In genomic region chrX:107197306-107197705, GRCh38 we compare ENCODE assay signal across 1 cellular context.
A peak's percentile ranks its signal among the peaks of the same experiment; 100 is the strongest.
TF ChIP-seq lines count a peak whose summit lies in the region.

No MANE protein-coding gene starts in this region.

TF ChIP-seq in K562, 482 proteins besides CTCF, POLR2A, EP300 and RAD21 (continued from another document and continues in another):
- TF ChIP-seq, protein P1, sequence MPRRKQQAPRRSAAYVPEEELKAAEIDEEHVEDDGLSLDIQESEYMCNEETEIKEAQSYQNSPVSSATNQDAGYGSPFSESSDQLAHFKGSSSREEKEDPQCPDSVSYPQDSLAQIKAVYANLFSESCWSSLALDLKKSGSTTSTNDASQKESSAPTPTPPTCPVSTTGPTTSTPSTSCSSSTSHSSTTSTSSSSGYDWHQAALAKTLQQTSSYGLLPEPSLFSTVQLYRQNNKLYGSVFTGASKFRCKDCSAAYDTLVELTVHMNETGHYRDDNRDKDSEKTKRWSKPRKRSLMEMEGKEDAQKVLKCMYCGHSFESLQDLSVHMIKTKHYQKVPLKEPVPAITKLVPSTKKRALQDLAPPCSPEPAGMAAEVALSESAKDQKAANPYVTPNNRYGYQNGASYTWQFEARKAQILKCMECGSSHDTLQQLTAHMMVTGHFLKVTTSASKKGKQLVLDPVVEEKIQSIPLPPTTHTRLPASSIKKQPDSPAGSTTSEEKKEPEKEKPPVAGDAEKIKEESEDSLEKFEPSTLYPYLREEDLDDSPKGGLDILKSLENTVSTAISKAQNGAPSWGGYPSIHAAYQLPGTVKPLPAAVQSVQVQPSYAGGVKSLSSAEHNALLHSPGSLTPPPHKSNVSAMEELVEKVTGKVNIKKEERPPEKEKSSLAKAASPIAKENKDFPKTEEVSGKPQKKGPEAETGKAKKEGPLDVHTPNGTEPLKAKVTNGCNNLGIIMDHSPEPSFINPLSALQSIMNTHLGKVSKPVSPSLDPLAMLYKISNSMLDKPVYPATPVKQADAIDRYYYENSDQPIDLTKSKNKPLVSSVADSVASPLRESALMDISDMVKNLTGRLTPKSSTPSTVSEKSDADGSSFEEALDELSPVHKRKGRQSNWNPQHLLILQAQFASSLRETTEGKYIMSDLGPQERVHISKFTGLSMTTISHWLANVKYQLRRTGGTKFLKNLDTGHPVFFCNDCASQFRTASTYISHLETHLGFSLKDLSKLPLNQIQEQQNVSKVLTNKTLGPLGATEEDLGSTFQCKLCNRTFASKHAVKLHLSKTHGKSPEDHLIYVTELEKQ (CRISPR knock-in tag; IDR thresholded peaks at IDR 0.05): no peak
- no peak for TF ChIP-seq ZHX1 (conservative IDR thresholded peaks at IDR 0.05; ENCODE audit: low read length)
- TF ChIP-seq ZNF124 (CRISPR knock-in tag; IDR thresholded peaks at IDR 0.05): no peak
- TF ChIP-seq SREBF1 (IDR thresholded peaks at IDR 0.05; ENCODE audit: borderline replicate concordance, low read depth, low read length): no peak
- TF ChIP-seq SPI1 (IDR thresholded peaks at IDR 0.05; ENCODE audit: borderline replicate concordance, low read depth, low read length): peak; percentile 29; the same call in 1 of the 2 replicates
- TF ChIP-seq ZNF511 (CRISPR knock-in tag; IDR thresholded peaks at IDR 0.05): no peak
- no peak for TF ChIP-seq ZNF184 (CRISPR knock-in tag; IDR thresholded peaks at IDR 0.05)
- no peak for TF ChIP-seq ELK3 (CRISPR knock-in tag; IDR thresholded peaks at IDR 0.05)
- TF ChIP-seq EZH2 (IDR thresholded peaks at IDR 0.05; ENCODE audit: borderline replicate concordance, low read depth, low read length): no peak
- TF ChIP-seq PYGO2 (tag; IDR thresholded peaks at IDR 0.05): no peak
- no peak for TF ChIP-seq NFIC (IDR thresholded peaks at IDR 0.05)
- TF ChIP-seq GTF3C2 (IDR thresholded peaks at IDR 0.05; ENCODE audit: borderline replicate concordance, extremely low read depth, insufficient read length): no peak
- no peak for TF ChIP-seq NFE2 (IDR thresholded peaks at IDR 0.05; ENCODE audit: low read depth)
- no peak for TF ChIP-seq ZNF695 (CRISPR knock-in tag; IDR thresholded peaks at IDR 0.05)
- TF ChIP-seq ZNF212 (CRISPR knock-in tag; IDR thresholded peaks at IDR 0.05): no peak
- TF ChIP-seq SOX6 (IDR thresholded peaks at IDR 0.05): 0 out of 2 replicates have a peak, but pooled peaks have one; percentile 43
- TF ChIP-seq ZBTB43 (CRISPR knock-in tag; IDR thresholded peaks at IDR 0.05): no peak
- peak in 1 of 2 experiments; percentile 47; a peak in 1 of 4 replicates for TF ChIP-seq TBL1XR1 (IDR thresholded peaks at IDR 0.05; ENCODE audit: low read length in 2 of 2)
- peak; percentile 41; the same call in 1 of the 2 replicates for TF ChIP-seq JUND (IDR thresholded peaks at IDR 0.05; ENCODE audit: borderline replicate concordance, low read depth, low read length)
- no peak; the same call in 2 of the 3 replicates for TF ChIP-seq JUND (tag; IDR thresholded peaks at IDR 0.05; ENCODE audit: borderline replicate concordance, low read depth, low read length)
- TF ChIP-seq, protein P2, sequence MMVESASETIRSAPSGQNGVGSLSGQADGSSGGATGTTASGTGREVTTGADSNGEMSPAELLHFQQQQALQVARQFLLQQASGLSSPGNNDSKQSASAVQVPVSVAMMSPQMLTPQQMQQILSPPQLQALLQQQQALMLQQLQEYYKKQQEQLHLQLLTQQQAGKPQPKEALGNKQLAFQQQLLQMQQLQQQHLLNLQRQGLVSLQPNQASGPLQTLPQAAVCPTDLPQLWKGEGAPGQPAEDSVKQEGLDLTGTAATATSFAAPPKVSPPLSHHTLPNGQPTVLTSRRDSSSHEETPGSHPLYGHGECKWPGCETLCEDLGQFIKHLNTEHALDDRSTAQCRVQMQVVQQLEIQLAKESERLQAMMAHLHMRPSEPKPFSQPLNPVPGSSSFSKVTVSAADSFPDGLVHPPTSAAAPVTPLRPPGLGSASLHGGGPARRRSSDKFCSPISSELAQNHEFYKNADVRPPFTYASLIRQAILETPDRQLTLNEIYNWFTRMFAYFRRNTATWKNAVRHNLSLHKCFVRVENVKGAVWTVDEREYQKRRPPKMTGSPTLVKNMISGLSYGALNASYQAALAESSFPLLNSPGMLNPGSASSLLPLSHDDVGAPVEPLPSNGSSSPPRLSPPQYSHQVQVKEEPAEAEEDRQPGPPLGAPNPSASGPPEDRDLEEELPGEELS (CRISPR knock-in tag; IDR thresholded peaks at IDR 0.05; ENCODE audit: borderline replicate concordance): no peak
- TF ChIP-seq, protein P3, sequence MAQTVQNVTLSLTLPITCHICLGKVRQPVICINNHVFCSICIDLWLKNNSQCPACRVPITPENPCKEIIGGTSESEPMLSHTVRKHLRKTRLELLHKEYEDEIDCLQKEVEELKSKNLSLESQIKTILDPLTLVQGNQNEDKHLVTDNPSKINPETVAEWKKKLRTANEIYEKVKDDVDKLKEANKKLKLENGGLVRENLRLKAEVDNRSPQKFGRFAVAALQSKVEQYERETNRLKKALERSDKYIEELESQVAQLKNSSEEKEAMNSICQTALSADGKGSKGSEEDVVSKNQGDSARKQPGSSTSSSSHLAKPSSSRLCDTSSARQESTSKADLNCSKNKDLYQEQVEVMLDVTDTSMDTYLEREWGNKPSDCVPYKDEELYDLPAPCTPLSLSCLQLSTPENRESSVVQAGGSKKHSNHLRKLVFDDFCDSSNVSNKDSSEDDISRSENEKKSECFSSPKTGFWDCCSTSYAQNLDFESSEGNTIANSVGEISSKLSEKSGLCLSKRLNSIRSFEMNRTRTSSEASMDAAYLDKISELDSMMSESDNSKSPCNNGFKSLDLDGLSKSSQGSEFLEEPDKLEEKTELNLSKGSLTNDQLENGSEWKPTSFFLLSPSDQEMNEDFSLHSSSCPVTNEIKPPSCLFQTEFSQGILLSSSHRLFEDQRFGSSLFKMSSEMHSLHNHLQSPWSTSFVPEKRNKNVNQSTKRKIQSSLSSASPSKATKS (CRISPR knock-in tag; IDR thresholded peaks at IDR 0.05): no peak
- TF ChIP-seq TCF3 (CRISPR knock-in tag; IDR thresholded peaks at IDR 0.05): peak; percentile 68
- TF ChIP-seq, protein P4, sequence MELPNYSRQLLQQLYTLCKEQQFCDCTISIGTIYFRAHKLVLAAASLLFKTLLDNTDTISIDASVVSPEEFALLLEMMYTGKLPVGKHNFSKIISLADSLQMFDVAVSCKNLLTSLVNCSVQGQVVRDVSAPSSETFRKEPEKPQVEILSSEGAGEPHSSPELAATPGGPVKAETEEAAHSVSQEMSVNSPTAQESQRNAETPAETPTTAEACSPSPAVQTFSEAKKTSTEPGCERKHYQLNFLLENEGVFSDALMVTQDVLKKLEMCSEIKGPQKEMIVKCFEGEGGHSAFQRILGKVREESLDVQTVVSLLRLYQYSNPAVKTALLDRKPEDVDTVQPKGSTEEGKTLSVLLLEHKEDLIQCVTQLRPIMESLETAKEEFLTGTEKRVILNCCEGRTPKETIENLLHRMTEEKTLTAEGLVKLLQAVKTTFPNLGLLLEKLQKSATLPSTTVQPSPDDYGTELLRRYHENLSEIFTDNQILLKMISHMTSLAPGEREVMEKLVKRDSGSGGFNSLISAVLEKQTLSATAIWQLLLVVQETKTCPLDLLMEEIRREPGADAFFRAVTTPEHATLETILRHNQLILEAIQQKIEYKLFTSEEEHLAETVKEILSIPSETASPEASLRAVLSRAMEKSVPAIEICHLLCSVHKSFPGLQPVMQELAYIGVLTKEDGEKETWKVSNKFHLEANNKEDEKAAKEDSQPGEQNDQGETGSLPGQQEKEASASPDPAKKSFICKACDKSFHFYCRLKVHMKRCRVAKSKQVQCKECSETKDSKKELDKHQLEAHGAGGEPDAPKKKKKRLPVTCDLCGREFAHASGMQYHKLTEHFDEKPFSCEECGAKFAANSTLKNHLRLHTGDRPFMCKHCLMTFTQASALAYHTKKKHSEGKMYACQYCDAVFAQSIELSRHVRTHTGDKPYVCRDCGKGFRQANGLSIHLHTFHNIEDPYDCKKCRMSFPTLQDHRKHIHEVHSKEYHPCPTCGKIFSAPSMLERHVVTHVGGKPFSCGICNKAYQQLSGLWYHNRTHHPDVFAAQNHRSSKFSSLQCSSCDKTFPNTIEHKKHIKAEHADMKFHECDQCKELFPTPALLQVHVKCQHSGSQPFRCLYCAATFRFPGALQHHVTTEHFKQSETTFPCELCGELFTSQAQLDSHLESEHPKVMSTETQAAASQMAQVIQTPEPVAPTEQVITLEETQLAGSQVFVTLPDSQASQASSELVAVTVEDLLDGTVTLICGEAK (IDR thresholded peaks at IDR 0.05): no peak
- TF ChIP-seq, protein P4 (CRISPR knock-in tag; IDR thresholded peaks at IDR 0.05): no peak
- TF ChIP-seq SNRNP70 (optimal IDR thresholded peaks at IDR 0.05; ENCODE audit: low read depth, low read length): no peak
- TF ChIP-seq TRIM24 (IDR thresholded peaks at IDR 0.05): peak; percentile 53 to 59; a peak in 2 of 4 replicates
- peak; percentile 51; the same call in 1 of the 2 replicates for TF ChIP-seq ZNF239 (CRISPR knock-in tag; IDR thresholded peaks at IDR 0.05)
